Comparison of ENCODE assay signal across 1 cellular context in genomic region chr20:24684954-24685691, GRCh38.
TF ChIP-seq lines count a peak whose summit lies in the region.

No MANE protein-coding gene starts in this region.

TF ChIP-seq in WTC11, 78 proteins besides CTCF, POLR2A, EP300 and RAD21 (continued from another document):
- TF ChIP-seq HMGXB4 (CRISPR knock-in tag; IDR thresholded peaks at IDR 0.05) (no peak), ERG (CRISPR knock-in tag; IDR thresholded peaks at IDR 0.05) (no peak), NR2C2 (CRISPR knock-in tag; IDR thresholded peaks at IDR 0.05) (no peak), ZNF263 (CRISPR knock-in tag; IDR thresholded peaks at IDR 0.05; ENCODE audit: low read depth) (no peak), ZNF121 (CRISPR knock-in tag; IDR thresholded peaks at IDR 0.05) (no peak), ZNF219 (CRISPR knock-in tag; IDR thresholded peaks at IDR 0.05; ENCODE audit: borderline replicate concordance) (no peak), CREB1 (CRISPR knock-in tag; IDR thresholded peaks at IDR 0.05) (no peak), JUN (CRISPR knock-in tag; IDR thresholded peaks at IDR 0.05) (no peak), FOXJ3 (CRISPR knock-in tag; IDR thresholded peaks at IDR 0.05; ENCODE audit: borderline replicate concordance) (no peak), ZNF317 (CRISPR knock-in tag; IDR thresholded peaks at IDR 0.05; ENCODE audit: borderline replicate concordance, low read depth) (no peak), ARID4B (CRISPR knock-in tag; IDR thresholded peaks at IDR 0.05; ENCODE audit: borderline replicate concordance) (no peak), PRDM15 (CRISPR knock-in tag; IDR thresholded peaks at IDR 0.05) (no peak), ZMAT4 (CRISPR knock-in tag; IDR thresholded peaks at IDR 0.05) (no peak), OVOL2 (CRISPR knock-in tag; IDR thresholded peaks at IDR 0.05; ENCODE audit: borderline replicate concordance) (no peak), NFATC4 (CRISPR knock-in tag; IDR thresholded peaks at IDR 0.05) (no peak), ESRRA (CRISPR knock-in tag; IDR thresholded peaks at IDR 0.05; ENCODE audit: borderline replicate concordance) (no peak), PREB (CRISPR knock-in tag; IDR thresholded peaks at IDR 0.05; ENCODE audit: borderline replicate concordance) (no peak)
